In genomic region chr3:132255041-132255745, GRCh38 we compare ENCODE assay signal across 11 cellular contexts.
DNase-seq lines count a peak whose midpoint lies in the region; ATAC-seq, FAIRE-seq and TF ChIP-seq lines count a peak whose summit lies in the region.
"Had no signal": no experiment of that assay in that cellular context is flagged by ENCODE, and none has a peak within 500 bp of the region (broad histone marks: within the 10 kb centered on the region; RNA-seq: fewer than 3 reads in every experiment).

No MANE protein-coding gene starts in this region.

- TF ChIP-seq EP300 in HepG2 (IDR thresholded peaks at IDR 0.05; ENCODE audit: low read depth in 2 of 2, low read length in 2 of 2) (no peak), HepG2 (CRISPR knock-in tag; IDR thresholded peaks at IDR 0.05; ENCODE audit: borderline replicate concordance) (no peak)

- CTCF ChIA-PET in PC-3 (lab: Charles Lee) (interaction anchor here (1.1 kb wide), 1 partner anchor 87 kb away, joined by 9 read pairs; no protein-coding TSS in a partner anchor), HepG2 (lab: Yijun Ruan, JAX; ENCODE audit: low intra/inter-chr PET ratio, low total read pairs) (no interaction called here)

- peaks cover 28% of the 10 kb centered on the region for H3K4me1 ChIP-seq in PC-3 (ENCODE audit: insufficient read depth, low read length)
- no peaks in the 10 kb centered on the region for H3K4me1 ChIP-seq in HepG2 (ENCODE audit: insufficient read depth, low read length)

- H3K27me3 ChIP-seq in PC-3 (ENCODE audit: low read length) (no peaks in the 10 kb centered on the region), HepG2 (ENCODE audit: control insufficient read depth in 1 of 2, insufficient read depth in 2 of 2, low read length in 2 of 2) (no peaks in the 10 kb centered on the region)
- H3K27me3 ChIP-seq: pancreas had no signal

- in situ Hi-C loops in HepG2 (cut with HindIII; ENCODE audit: extremely low pct_ligation_motif_present, low pct_unique_long_range_greater_than_20kb) = loop anchor here (5.0 kb wide), 2 partner anchors 92 to 142 kb away; no protein-coding TSS in a partner anchor

- WGBS in HepG2 (ENCODE audit: low lambda C conversion rate) = 4% methylated on average over 5 of the region's 5 CpGs

- H3K9me2 ChIP-seq in PC-3 (replicated peaks; ENCODE audit: low read length) = no peaks in the 10 kb centered on the region

- H3K27ac ChIP-seq in PC-3 (ENCODE audit: low read length) (peak overlapping the region; percentile 90), HepG2 (ENCODE audit: extremely low read length, insufficient read depth, low read length) (no peak overlapping the region)
- H3K27ac ChIP-seq: pancreas had no signal

- no peaks in the 10 kb centered on the region for H3F3A ChIP-seq in PC-3 (ENCODE audit: low read length, unreplicated experiment)

- no peaks in the 10 kb centered on the region for H3K36me3 ChIP-seq in PC-3 (ENCODE audit: low read depth, low read length)
- no peaks in the 10 kb centered on the region for H3K36me3 ChIP-seq in HepG2 (replicated peaks in 1 of 2; ENCODE audit: control insufficient read depth in 1 of 2, insufficient read depth in 2 of 2, low read length in 2 of 2)
- H3K36me3 ChIP-seq: pancreas had no signal

- TF ChIP-seq POLR2A in HepG2 (IDR thresholded peaks at IDR 0.05; ENCODE audit: insufficient read depth in 1 of 2, low read depth in 2 of 2, low read length in 2 of 2) = no peak

- TF ChIP-seq RAD21 in HepG2 (CRISPR knock-in tag; IDR thresholded peaks at IDR 0.05) = no peak

- BruUV-seq in PC-3 (replicated peaks; lab: Mats Ljungman, UMichigan) (TSS peak; percentile 51), HepG2 (replicated peaks; lab: Mats Ljungman, UMichigan) (no TSS peak)

- H3K79me2 ChIP-seq in PC-3 (ENCODE audit: low read length) = no peaks in the 10 kb centered on the region
- H3K79me2 ChIP-seq in HepG2 (ENCODE audit: insufficient read depth, low read length) = no peaks in the 10 kb centered on the region

- H4K20me1 ChIP-seq in PC-3 (ENCODE audit: low read length) (no peaks in the 10 kb centered on the region), HepG2 (ENCODE audit: insufficient read depth, low read length) (no peaks in the 10 kb centered on the region)

- DNase-seq in GM04503 (ENCODE audit: low read depth) (peak; percentile 25), PC-3 (peak; percentile 82), fibroblast of peridontal ligament (ENCODE audit: extremely low read depth) (peak; percentile 80), renal cortical epithelial cell (ENCODE audit: low read depth) (peak; percentile 85), 8988T (no peak), HepG2 (ENCODE audit: low spot score) (no peak), sciatic nerve (ENCODE audit: low spot score) (no peak)
- DNase-seq: NCI-H69, pancreas, T-helper 2 cell had no signal

- intact Hi-C loops in PC-3 (cut with micrococcal nuclease) = loop anchor here (1.0 to 5.0 kb wide), 2 partner anchors 52 to 62 kb away; partner anchors contain the start of gene ACP3
- intact Hi-C loops in HepG2 (cut with micrococcal nuclease; ENCODE audit: unreplicated experiment) = no loop called here
- intact Hi-C loops in sciatic nerve (cut with DNase I) = no loop called here

- ATAC-seq in PC-3 (peak; percentile 90), HG03139 (IDR thresholded peaks at IDR 0.05; ENCODE audit: unreplicated experiment) (no peak), HepG2 (no peak), sciatic nerve (no peak)

- H3K9ac ChIP-seq in PC-3 (ENCODE audit: low read length) (peak overlapping the region; percentile 25; the same call in 1 of the 2 replicates), HepG2 (ENCODE audit: insufficient read depth, low read depth, low read length) (no peak overlapping the region)

- no peak for TF ChIP-seq CTCF in PC-3 (conservative IDR thresholded peaks at IDR 0.05; ENCODE audit: low read depth, low read length)
- no peak for TF ChIP-seq CTCF in HepG2 (CRISPR knock-in tag; IDR thresholded peaks at IDR 0.05)

- peak overlapping the region; percentile 49; the same call in 1 of the 2 replicates for H2AFZ ChIP-seq in PC-3 (ENCODE audit: low read length)
- no peak overlapping the region for H2AFZ ChIP-seq in HepG2 (ENCODE audit: low read length)

- H3K4me3 ChIP-seq in PC-3 (ENCODE audit: low read length) (peak overlapping the region; percentile 38; the same call in 1 of the 2 replicates), HepG2 (replicated peaks in 1 of 3; ENCODE audit: insufficient read depth in 1 of 3, low read depth in 2 of 3, low read length in 3 of 3) (no peak overlapping the region)
- H3K4me3 ChIP-seq: pancreas had no signal

- peak overlapping the region; percentile 63 for H3K4me2 ChIP-seq in PC-3 (ENCODE audit: low read length)
- no peak overlapping the region for H3K4me2 ChIP-seq in HepG2 (ENCODE audit: low read depth, low read length)

- POLR2A ChIA-PET in PC-3 (lab: Charles Lee; ENCODE audit: unreplicated experiment) (no interaction called here), HepG2 (lab: Yijun Ruan, JAX) (no interaction called here)

- no peak for FAIRE-seq in HepG2 (lab: Jason Lieb, UNC)
- FAIRE-seq: pancreas had no signal

- no peaks in the 10 kb centered on the region for H3K9me3 ChIP-seq in PC-3 (ENCODE audit: low read length)
- H3K9me3 ChIP-seq in HepG2 (ENCODE audit: low read length) = no peaks in the 10 kb centered on the region
- H3K9me3 ChIP-seq: pancreas had no signal

TF ChIP-seq in HepG2, 621 proteins besides CTCF, POLR2A, EP300 and RAD21:
- TF ChIP-seq THYN1 (CRISPR knock-in tag; IDR thresholded peaks at IDR 0.05; ENCODE audit: borderline replicate concordance, low read depth) = no peak
- TF ChIP-seq ARHGAP35 (CRISPR knock-in tag; IDR thresholded peaks at IDR 0.05; ENCODE audit: borderline replicate concordance) = no peak
- no peak for TF ChIP-seq HMGA1 (CRISPR knock-in tag; conservative IDR thresholded peaks at IDR 0.05)
- no peak for TF ChIP-seq PTBP1 (IDR thresholded peaks at IDR 0.05; ENCODE audit: low read depth, low read length, poor library complexity, severe bottlenecking)
- no peak for TF ChIP-seq TRIM22 (IDR thresholded peaks at IDR 0.05)
- TF ChIP-seq FOXA3 (CRISPR knock-in tag; IDR thresholded peaks at IDR 0.05) = no peak

Comparison
In these comparisons a context has a peak if more than half of its experiments do, and no peak if none do; other contexts are left out.
1. DNase-seq: peak in GM04503 (single experiment), PC-3 (single experiment), fibroblast of peridontal ligament (single experiment) and renal cortical epithelial cell (single experiment); none in 8988T (single experiment), HepG2 (single experiment) and sciatic nerve (single experiment).